10 cellular contexts compared by ENCODE assay signal in genomic region chr6:18362058-18362561, GRCh38. TPM values are rescaled to one million over a fixed set of nuclear protein-coding genes. Genes with fewer than 3 reads are reported as not detected.
DNase-seq lines count a peak whose midpoint lies in the region; ATAC-seq and TF ChIP-seq lines count a peak whose summit lies in the region.
"Had no signal": no experiment of that assay in that cellular context is flagged by ENCODE, and none has a peak within 500 bp of the region (broad histone marks: within the 10 kb centered on the region; RNA-seq: fewer than 3 reads in every experiment).

No MANE protein-coding gene starts in this region.

- no peak for TF ChIP-seq CTCF in choroid plexus epithelial cell (conservative IDR thresholded peaks at IDR 0.05; ENCODE audit: low read depth, low read length)

- no peak overlapping the region for H3K4me3 ChIP-seq in choroid plexus epithelial cell (ENCODE audit: low read depth, low read length)

- ATAC-seq in HG03045 (IDR thresholded peaks at IDR 0.05; ENCODE audit: unreplicated experiment), result no peak

- peak; percentile 78 for DNase-seq in AG08395 (ENCODE audit: low spot score)
- DNase-seq in LHCN-M2 (ENCODE audit: low read depth), result peak; percentile 86
- DNase-seq in choroid plexus epithelial cell (ENCODE audit: low read depth), result peak; percentile 96
- DNase-seq in myocyte (ENCODE audit: low read depth), result peak; percentile 90
- DNase-seq in DMS153 (lab: John Stamatoyannopoulos, UW), result no peak
- no peak for DNase-seq in activated naive CD4-positive, alpha-beta T cell (lab: John Stamatoyannopoulos, UW)
- DNase-seq in NCI-H524 (lab: John Stamatoyannopoulos, UW), result no peak
- DNase-seq: C1 segment of cervical spinal cord, NCI-H524 treated with DMSO at 0.1 percent for 48 hours had no signal

RNA-seq across cellular contexts. Expression of gene RNF144B, which starts 25.0 kb away (rescaled TPM):
- total RNA-seq in LHCN-M2 (2014; rRNA removed) (0.13 and 0.80 TPM in 2 replicates), myocyte (3.2 and 6.7 TPM in 2 replicates)
- polyA plus RNA-seq in LHCN-M2 (2012), result 4.4 TPM
- polyA plus RNA-seq in myocyte (2012), result 4.8 TPM

Comparison
In these comparisons a context has a peak if more than half of its experiments do, and no peak if none do; other contexts are left out.
1. DNase-seq: peak in AG08395 (single experiment), LHCN-M2 (single experiment), choroid plexus epithelial cell (single experiment) and myocyte (single experiment); none in DMS153 (single experiment), activated naive CD4-positive, alpha-beta T cell (0 of 4) and NCI-H524 (0 of 2).